In genomic region chr5:165502893-165503696, GRCh38 we compare ENCODE assay signal across 15 cellular contexts.
A peak's percentile ranks its signal among the peaks of the same experiment; 100 is the strongest.
DNase-seq lines count a peak whose midpoint lies in the region; TF ChIP-seq lines count a peak whose summit lies in the region.
"Had no signal": no experiment of that assay in that cellular context is flagged by ENCODE, and none has a peak within 500 bp of the region (broad histone marks: within the 10 kb centered on the region; RNA-seq: fewer than 3 reads in every experiment).

No MANE protein-coding gene starts in this region.

- peak overlapping the region in 2 of 3 experiments; percentile 15 to 31 for H3K4me3 Mint-ChIP-seq in nephron
- H3K4me3 Mint-ChIP-seq: activated CD8-positive, alpha-beta memory T cell treated with anti-CD3 and anti-CD28 coated beads, Interleukin-2, amount 10 ng/mL, durations not matched to agents 7 days and 5 days; memory B cell; stimulated activated effector memory CD8-positive, alpha-beta T cell treated with anti-CD3 and anti-CD28 coated beads, Interleukin-12 subunit alpha, Interleukin-12 subunit beta, amount 100 ng/mL, for 72 hours had no signal

- H3K27me3 ChIP-seq in GM06990 (replicated peaks; ENCODE audit: control insufficient read depth, insufficient read depth, low read length) (no peaks in the 10 kb centered on the region), testis (no peaks in the 10 kb centered on the region)
- H3K27me3 ChIP-seq: gastrocnemius medialis had no signal

- H3K4me3 ChIP-seq in GM06990 (replicated peaks; ENCODE audit: low read depth, low read length) = peak overlapping the region; percentile 32
- H3K4me3 ChIP-seq in coronary artery = peak overlapping the region; percentile 16
- H3K4me3 ChIP-seq in testis = no peak overlapping the region
- H3K4me3 ChIP-seq: gastrocnemius medialis had no signal

- H3K27ac Mint-ChIP-seq in nephron = peak overlapping the region in 2 of 3 experiments; percentile 52 to 78
- H3K27ac Mint-ChIP-seq: activated CD8-positive, alpha-beta memory T cell treated with anti-CD3 and anti-CD28 coated beads, Interleukin-2, amount 10 ng/mL, durations not matched to agents 7 days and 5 days; memory B cell; stimulated activated effector memory CD8-positive, alpha-beta T cell treated with anti-CD3 and anti-CD28 coated beads, Interleukin-12 subunit alpha, Interleukin-12 subunit beta, amount 100 ng/mL, for 72 hours had no signal

- H3K36me3 ChIP-seq in GM06990 (ENCODE audit: control insufficient read depth, insufficient read depth, low read length) = no peaks in the 10 kb centered on the region
- H3K36me3 ChIP-seq in testis (ENCODE audit: low read depth, missing control alignments) = no peaks in the 10 kb centered on the region
- H3K36me3 ChIP-seq: gastrocnemius medialis had no signal

- no peak for TF ChIP-seq CTCF in GM06990 (IDR thresholded peaks at IDR 0.05; ENCODE audit: insufficient read depth, low read length, poor library complexity, severe bottlenecking)
- TF ChIP-seq CTCF in coronary artery (IDR thresholded peaks at IDR 0.05) = no peak
- TF ChIP-seq CTCF in nephron (IDR thresholded peaks at IDR 0.05; ENCODE audit: unreplicated experiment in 3 of 3) = no peak
- TF ChIP-seq CTCF in testis (IDR thresholded peaks at IDR 0.05) = no peak

- H3K36me3 Mint-ChIP-seq in nephron (ENCODE audit: low read depth) = peaks cover 1% of the 10 kb centered on the region
- H3K36me3 Mint-ChIP-seq: activated CD8-positive, alpha-beta memory T cell treated with anti-CD3 and anti-CD28 coated beads, Interleukin-2, amount 10 ng/mL, durations not matched to agents 7 days and 5 days; memory B cell; stimulated activated effector memory CD8-positive, alpha-beta T cell treated with anti-CD3 and anti-CD28 coated beads, Interleukin-12 subunit alpha, Interleukin-12 subunit beta, amount 100 ng/mL, for 72 hours had no signal

- WGBS in testis, 2 donors = 36 to 51% methylated on average over 11 of the region's 11 CpGs

- no peaks in the 10 kb centered on the region for H3K27me3 Mint-ChIP-seq in nephron (ENCODE audit: low read depth)
- H3K27me3 Mint-ChIP-seq: activated CD8-positive, alpha-beta memory T cell treated with anti-CD3 and anti-CD28 coated beads, Interleukin-2, amount 10 ng/mL, durations not matched to agents 7 days and 5 days; memory B cell had no signal

- peaks cover 10% of the 10 kb centered on the region for H3K4me1 Mint-ChIP-seq in nephron
- H3K4me1 Mint-ChIP-seq: activated CD8-positive, alpha-beta memory T cell treated with anti-CD3 and anti-CD28 coated beads, Interleukin-2, amount 10 ng/mL, durations not matched to agents 7 days and 5 days; memory B cell; stimulated activated effector memory CD8-positive, alpha-beta T cell treated with anti-CD3 and anti-CD28 coated beads, Interleukin-12 subunit alpha, Interleukin-12 subunit beta, amount 100 ng/mL, for 72 hours had no signal

- no peak for TF ChIP-seq POLR2A in testis (IDR thresholded peaks at IDR 0.05)

- H3K9me3 Mint-ChIP-seq in nephron = peaks cover 5% of the 10 kb centered on the region

- H3K27ac ChIP-seq in coronary artery (no peak overlapping the region), testis (no peak overlapping the region)
- H3K27ac ChIP-seq: gastrocnemius medialis had no signal

- no peaks in the 10 kb centered on the region for H3K9me3 ChIP-seq in testis
- H3K9me3 ChIP-seq: gastrocnemius medialis had no signal

- H3K4me1 ChIP-seq in testis = no peaks in the 10 kb centered on the region
- H3K4me1 ChIP-seq: gastrocnemius medialis had no signal

- DNase-seq in GM06990 (ENCODE audit: extremely low read depth, insufficient read length) (no peak), OCI-M1 (lab: John Stamatoyannopoulos, UW) (peak; percentile 72), coronary artery (ENCODE audit: low spot score) (no peak), testis (no peak), HuH-7 (ENCODE audit: low spot score) (no peak), NCI-H446 (lab: John Stamatoyannopoulos, UW) (no peak), ureter (ENCODE audit: low spot score) (no peak)
- DNase-seq: activated CD8-positive, alpha-beta memory T cell treated with anti-CD3 and anti-CD28 coated beads, Interleukin-2, amount 10 ng/mL, durations not matched to agents 7 days and 5 days; C1 segment of cervical spinal cord; DND-41; effector memory CD4-positive, alpha-beta T cell; gastrocnemius medialis had no signal

- intact Hi-C loops in testis (cut with DNase I; ENCODE audit: low total_unique reads) = no loop called here

Comparison
In these comparisons a context has a peak if more than half of its experiments do, and no peak if none do; other contexts are left out.
1. H3K4me3 ChIP-seq: peak in GM06990 (single experiment) and coronary artery (single experiment); none in testis (0 of 2).